Comparison of ENCODE assay signal across 8 cellular contexts in genomic region chr5:173972844-173973613, GRCh38.
DNase-seq lines count a peak whose midpoint lies in the region; ATAC-seq and TF ChIP-seq lines count a peak whose summit lies in the region.

No MANE protein-coding gene starts in this region.

- TF ChIP-seq CTCF in GM10266 (IDR thresholded peaks at IDR 0.05; ENCODE audit: control insufficient read depth, insufficient read depth, low read depth, missing control alignments), result peak; percentile 76

- peak; percentile 85 for DNase-seq in GM10266 (ENCODE audit: extremely low spot score)
- DNase-seq in NCI-H2227 (lab: John Stamatoyannopoulos, UW; ENCODE audit: unreplicated experiment), result peak; percentile 85
- DNase-seq in cerebellar cortex (ENCODE audit: low spot score), result peak; percentile 93
- DNase-seq in islet precursor cell, result peak; percentile 89
- peak; percentile 71 for DNase-seq in stimulated activated CD4-positive, alpha-beta T cell treated with anti-CD3 and anti-CD28 coated beads, Interleukin-12 subunit alpha, Interleukin-12 subunit beta, amount 100 ng/mL, for 4 hours

- peak; percentile 65 for ATAC-seq in HG02981 (IDR thresholded peaks at IDR 0.05; ENCODE audit: unreplicated experiment)
- ATAC-seq in activated CD4-positive, CD25-positive, alpha-beta regulatory T cell treated with anti-CD3 and anti-CD28 coated beads, Interleukin-2, amount 50 U/mL, for 24 hours, result peak; percentile 71 to 77
- no peak for ATAC-seq in GM18520 (IDR thresholded peaks at IDR 0.05; ENCODE audit: unreplicated experiment)
